In genomic region chr1:23691499-23692307, GRCh38 we compare ENCODE assay signal across 8 cellular contexts. TPM values are rescaled to one million over a fixed set of nuclear protein-coding genes. Genes with fewer than 3 reads are reported as not detected.
DNase-seq lines count a peak whose midpoint lies in the region; ATAC-seq, FAIRE-seq and TF ChIP-seq lines count a peak whose summit lies in the region.

TSS of gene RPL11 (plus strand) at chr1:23691806. CDS start at chr1:23691824, 18 bp downstream.

- no peaks in the 10 kb centered on the region for H3K27me3 ChIP-seq in BE2C

- peak; percentile 57 for TF ChIP-seq CTCF in BE2C (IDR thresholded peaks at IDR 0.05; ENCODE audit: low read depth, low read length)
- TF ChIP-seq CTCF in coronary artery (IDR thresholded peaks at IDR 0.05): peak; percentile 76

- peak within 1 kb of the TSS; percentile 97 for H3K27ac Mint-ChIP-seq in activated CD4-positive, alpha-beta T cell treated with anti-CD3 and anti-CD28 coated beads, Interleukin-2, amount 10 ng/mL, durations not matched to agents 24 days and 14 days

- no peaks in the 10 kb centered on the region for H3K9me3 ChIP-seq in BE2C

- peaks cover 46% of the 10 kb centered on the region for H3K36me3 ChIP-seq in BE2C

- H3K4me3 ChIP-seq in BE2C (ENCODE audit: low read depth, low read length) (peak within 1 kb of the TSS; percentile 94), coronary artery (peak within 1 kb of the TSS; percentile 82)

- H3K4me1 ChIP-seq in BE2C: no peaks in the 10 kb centered on the region; the same call in 1 of the 2 replicates

- ATAC-seq in HG03457 (IDR thresholded peaks at IDR 0.05; ENCODE audit: unreplicated experiment): peak; percentile 83
- ATAC-seq in left colon: peak; percentile 98

- H3K4me1 Mint-ChIP-seq in activated CD4-positive, alpha-beta T cell treated with anti-CD3 and anti-CD28 coated beads, Interleukin-2, amount 10 ng/mL, durations not matched to agents 24 days and 14 days: peaks cover 41% of the 10 kb centered on the region

- peak; percentile 97 for FAIRE-seq in GM19239 (lab: Jason Lieb, UNC)

- no peaks in the 10 kb centered on the region for H3K27me3 Mint-ChIP-seq in activated CD4-positive, alpha-beta T cell treated with anti-CD3 and anti-CD28 coated beads, Interleukin-2, amount 10 ng/mL, durations not matched to agents 24 days and 14 days

- peaks cover 52% of the 10 kb centered on the region for H3K36me3 Mint-ChIP-seq in activated CD4-positive, alpha-beta T cell treated with anti-CD3 and anti-CD28 coated beads, Interleukin-2, amount 10 ng/mL, durations not matched to agents 24 days and 14 days (ENCODE audit: low read depth)

- H3K4me3 Mint-ChIP-seq in activated CD4-positive, alpha-beta T cell treated with anti-CD3 and anti-CD28 coated beads, Interleukin-2, amount 10 ng/mL, durations not matched to agents 24 days and 14 days: peak within 1 kb of the TSS; percentile 97

- peak within 1 kb of the TSS; percentile 71 to 85 for H3K27ac ChIP-seq in coronary artery

- no peaks in the 10 kb centered on the region for H3K9me3 Mint-ChIP-seq in activated CD4-positive, alpha-beta T cell treated with anti-CD3 and anti-CD28 coated beads, Interleukin-2, amount 10 ng/mL, durations not matched to agents 24 days and 14 days

- peak; percentile 86 for DNase-seq in BE2C
- peak; percentile 97 for DNase-seq in GM19239 (ENCODE audit: insufficient read length, low spot score)
- DNase-seq in NCI-H524 treated with DMSO at 0.1 percent for 48 hours (lab: John Stamatoyannopoulos, UW): peak; percentile 65
- DNase-seq in activated CD4-positive, alpha-beta T cell treated with anti-CD3 and anti-CD28 coated beads, Interleukin-2, amount 10 ng/mL, durations not matched to agents 24 days and 14 days: peak; percentile 96
- peak; percentile 94 for DNase-seq in coronary artery (ENCODE audit: low spot score)
- peak; percentile 91 to 95 for DNase-seq in left colon
- peak; percentile 92 for DNase-seq in stimulated activated CD4-positive, alpha-beta T cell treated with anti-CD3 and anti-CD28 coated beads, Interleukin-1b, Interleukin-23, amount 100 ng/mL, for 48 hours

- intact Hi-C loops in activated CD4-positive, alpha-beta T cell treated with anti-CD3 and anti-CD28 coated beads, Interleukin-2, amount 10 ng/mL, durations not matched to agents 24 days and 14 days (cut with micrococcal nuclease): loop anchor here (1.0 to 10.0 kb wide), 3 partner anchors 52 to 327 kb away; partner anchors contain the start of genes ELOA and ZNF436
- intact Hi-C loops in left colon (cut with DNase I, micrococcal nuclease): no loop called here

RNA-seq across cellular contexts. Expression of gene RPL11, which starts in this region (rescaled TPM):
- 773 TPM for polyA plus RNA-seq in BE2C (2012; ENCODE audit: insufficient read depth, insufficient read length, low read depth)
- 1,147 and 1,194 TPM in 2 replicates for total RNA-seq in activated CD4-positive, alpha-beta T cell treated with anti-CD3 and anti-CD28 coated beads, Interleukin-2, amount 10 ng/mL, durations not matched to agents 24 days and 14 days
- total RNA-seq in left colon: 100 to 1,000 TPM; 818 to 848 TPM

Comparison
In these comparisons a context has a peak if more than half of its experiments do, and no peak if none do; other contexts are left out.
1. Peak in every context shown above with its lines: DNase-seq, ATAC-seq, H3K4me3 ChIP-seq and H3K27ac ChIP-seq.